In genomic region chr11:119205574-119206511, GRCh38 we compare ENCODE assay signal across 8 cellular contexts. TPM values are rescaled to one million over a fixed set of nuclear protein-coding genes. Genes with fewer than 3 reads are reported as not detected.
DNase-seq lines count a peak whose midpoint lies in the region; ATAC-seq and TF ChIP-seq lines count a peak whose summit lies in the region.

TSS of gene CBL (plus strand) at chr11:119206339. CDS start at chr11:119206418, 79 bp downstream.

- DNase-seq in GM12865 (ENCODE audit: low read depth) (peak; percentile 93), NCI-H1105 (lab: John Stamatoyannopoulos, UW) (peak; percentile 97), SW 1271 (lab: John Stamatoyannopoulos, UW) (peak; percentile 80 to 82), cardiac muscle cell (ENCODE audit: low read depth in 1 of 2, low spot score in 1 of 2) (peak; percentile 92 to 96), tibial artery (peak; percentile 94 to 96)
- DNase-seq in activated naive CD8-positive, alpha-beta T cell treated with anti-CD3 and anti-CD28 coated beads, Interleukin-2, amount 50 U/mL, for 16 hours (ENCODE audit: low read depth, low spot score): peak; percentile 95

- H3K9me3 ChIP-seq in cardiac muscle cell (ENCODE audit: low read depth) (no peaks in the 10 kb centered on the region), parathyroid adenoma (ENCODE audit: control insufficient read depth, low read length) (no peaks in the 10 kb centered on the region), tibial artery (no peaks in the 10 kb centered on the region)

- H3K4me1 ChIP-seq in cardiac muscle cell (ENCODE audit: low read depth) (peaks cover 16% of the 10 kb centered on the region), parathyroid adenoma (no peaks in the 10 kb centered on the region), tibial artery (peaks cover 0 to 31% (median 11%) of the 10 kb centered on the region in 4 donors)

- peak; percentile 90 for TF ChIP-seq CTCF in GM12865 (IDR thresholded peaks at IDR 0.05; ENCODE audit: insufficient read depth, low read depth, low read length, missing control alignments)
- TF ChIP-seq CTCF in cardiac muscle cell (IDR thresholded peaks at IDR 0.05; ENCODE audit: low read depth, low read length): peak; percentile 84
- TF ChIP-seq CTCF in parathyroid adenoma (IDR thresholded peaks at IDR 0.05): peak; percentile 77
- TF ChIP-seq CTCF in tibial artery (IDR thresholded peaks at IDR 0.05): peak; percentile 79 to 96

- intact Hi-C loops in tibial artery (cut with DNase I; ENCODE audit: low total_unique reads): loop anchor here (5.0 to 10.0 kb wide), 2 partner anchors 79 to 121 kb away; no protein-coding TSS in a partner anchor

- ATAC-seq in HG02623 (IDR thresholded peaks at IDR 0.05; ENCODE audit: unreplicated experiment): peak; percentile 80

- H3K79me2 ChIP-seq in parathyroid adenoma: peaks cover 2% of the 10 kb centered on the region

- peak within 1 kb of the TSS; percentile 99 for H3K4me3 ChIP-seq in GM12865 (ENCODE audit: low read depth, low read length)
- H3K4me3 ChIP-seq in cardiac muscle cell: peak within 1 kb of the TSS; percentile 98
- H3K4me3 ChIP-seq in parathyroid adenoma (ENCODE audit: low read depth, low read length): peak within 1 kb of the TSS; percentile 71
- H3K4me3 ChIP-seq in tibial artery: peak within 1 kb of the TSS; percentile 98 to 99

- H3K36me3 ChIP-seq in cardiac muscle cell: no peaks in the 10 kb centered on the region
- no peaks in the 10 kb centered on the region for H3K36me3 ChIP-seq in parathyroid adenoma (ENCODE audit: control insufficient read depth, insufficient read depth, low read length)
- H3K36me3 ChIP-seq in tibial artery: no peaks in the 10 kb centered on the region

- peak within 1 kb of the TSS; percentile 37 for H3K9ac ChIP-seq in parathyroid adenoma

- peak within 1 kb of the TSS; percentile 83 for H3K4me2 ChIP-seq in parathyroid adenoma (ENCODE audit: low read length)

- peak within 1 kb of the TSS; percentile 95 for H3K27ac ChIP-seq in cardiac muscle cell
- H3K27ac ChIP-seq in parathyroid adenoma: peak within 1 kb of the TSS; percentile 86
- peak within 1 kb of the TSS; percentile 96 to 98 for H3K27ac ChIP-seq in tibial artery

- H2AFZ ChIP-seq in parathyroid adenoma: peak within 1 kb of the TSS; percentile 87

- H3K27me3 ChIP-seq in cardiac muscle cell (no peaks in the 10 kb centered on the region), parathyroid adenoma (ENCODE audit: control insufficient read depth, insufficient read depth, low read length) (no peaks in the 10 kb centered on the region), tibial artery (no peaks in the 10 kb centered on the region)

RNA-seq across cellular contexts. Expression of gene CBL, which starts in this region (rescaled TPM):
- 10.3 and 18.3 TPM in 2 replicates for total RNA-seq in cardiac muscle cell
- polyA plus RNA-seq in cardiac muscle cell: 6.5 and 8.9 TPM in 2 replicates

Comparison
In these comparisons a context has a peak if more than half of its experiments do, and no peak if none do; other contexts are left out.
1. Peak in every context shown above with its lines: DNase-seq, ATAC-seq, H3K4me3 ChIP-seq and H3K27ac ChIP-seq.